31 cellular contexts compared by ENCODE assay signal in genomic region chr11:11308249-11308648, GRCh38.
"Had no signal": no experiment of that assay in that cellular context is flagged by ENCODE, and none has a peak within 500 bp of the region (broad histone marks: within the 10 kb centered on the region; RNA-seq: fewer than 3 reads in every experiment).

No MANE protein-coding gene starts in this region.

- H3K4me1 Mint-ChIP-seq: nephron; stimulated activated memory B cell treated with anti-CD40 and anti-IgM and Interleukin-4, amounts not matched to agents 10 μg/mL and 1 μg/mL and 100 μg/mL, for 72 hours had no signal

- H3K79me2 ChIP-seq: parathyroid adenoma had no signal

- H3K4me2 ChIP-seq: neural progenitor cell, smooth muscle cell had no signal

- H3K4me3 Mint-ChIP-seq: natural killer cell; nephron; neural progenitor cell; stimulated activated memory B cell treated with anti-CD40 and anti-IgM and Interleukin-4, amounts not matched to agents 10 μg/mL and 1 μg/mL and 100 μg/mL, for 72 hours; stimulated activated naive CD8-positive, alpha-beta T cell treated with anti-CD3 and anti-CD28 coated beads, Interleukin-15, amount 100 ng/mL, for 72 hours; type B pancreatic cell had no signal

- H3K9me3 ChIP-seq: ovary, psoas muscle, spleen, suprapubic skin, testis, tibial artery, transverse colon, upper lobe of right lung, uterus had no signal

- H3K36me3 ChIP-seq: neural progenitor cell, ovary, spleen, suprapubic skin, transverse colon, upper lobe of right lung, uterus had no signal

- H3K27me3 Mint-ChIP-seq: progenitor cell of endocrine pancreas; stimulated activated memory B cell treated with anti-CD40 and anti-IgM and Interleukin-4, amounts not matched to agents 10 μg/mL and 1 μg/mL and 100 μg/mL, for 72 hours; stimulated activated naive CD8-positive, alpha-beta T cell treated with anti-CD3 and anti-CD28 coated beads, Interleukin-15, amount 100 ng/mL, for 72 hours had no signal

- DNase-seq: natural killer cell; occipital lobe; ovary; posterior cingulate gyrus; psoas muscle; right cardiac atrium; spleen; stimulated activated CD4-positive, alpha-beta T cell treated with anti-CD3 and anti-CD28 coated beads, Interleukin-12 subunit alpha, Interleukin-12 subunit beta, amount 100 ng/mL, for 4 hours; stimulated activated CD4-positive, alpha-beta T cell treated with anti-CD3 and anti-CD28 coated beads, Interleukin-1b, Interleukin-23, amount 100 ng/mL, for 48 hours; stimulated activated CD4-positive, alpha-beta T cell treated with anti-CD3 and anti-CD28 coated beads, Interleukin-4, amount 100 ng/mL, for 1 hour; stimulated activated CD4-positive, alpha-beta T cell treated with anti-CD3 and anti-CD28 coated beads, Interleukin-4, amount 100 ng/mL, for 4 hours; stimulated activated CD8-positive, alpha-beta memory T cell treated with anti-CD3 and anti-CD28 coated beads, Interleukin-4, amount 100 ng/mL, for 48 hours; stimulated activated naive CD4-positive, alpha-beta T cell; stimulated activated naive CD8-positive, alpha-beta T cell treated with anti-CD3 and anti-CD28 coated beads, Interleukin-15, amount 100 ng/mL, for 72 hours; stimulated activated naive CD8-positive, alpha-beta T cell treated with anti-CD3 and anti-CD28 coated beads, Interleukin-15, Interleukin-2, amounts not matched to agents 100 U/mL and 50 U/mL, for 24 hours; substantia nigra; testis; tibial artery; transverse colon; upper lobe of right lung; uterus had no signal

- H3K36me3 Mint-ChIP-seq: natural killer cell; neural progenitor cell; stimulated activated memory B cell treated with anti-CD40 and anti-IgM and Interleukin-4, amounts not matched to agents 10 μg/mL and 1 μg/mL and 100 μg/mL, for 72 hours had no signal

- ATAC-seq: natural killer cell; psoas muscle; right cardiac atrium; sciatic nerve; stimulated activated memory B cell treated with anti-CD40 and anti-IgM and Interleukin-4, amounts not matched to agents 10 μg/mL and 1 μg/mL and 100 μg/mL, for 72 hours; stimulated activated naive CD8-positive, alpha-beta T cell treated with anti-CD3 and anti-CD28 coated beads, Interleukin-15, amount 100 ng/mL, for 72 hours; stimulated activated naive CD8-positive, alpha-beta T cell treated with anti-CD3 and anti-CD28 coated beads, Interleukin-15, Interleukin-2, amounts not matched to agents 100 U/mL and 50 U/mL, for 24 hours; upper lobe of right lung had no signal

- H2AFZ ChIP-seq: neural progenitor cell, parathyroid adenoma had no signal

- H3K4me1 ChIP-seq: neural progenitor cell, parathyroid adenoma, transverse colon, upper lobe of right lung, uterus had no signal

- H3K27ac ChIP-seq: neural progenitor cell, ovary, parathyroid adenoma, psoas muscle, skin epidermis, spleen, suprapubic skin, testis, tibial artery, transverse colon, upper lobe of right lung, uterus had no signal

- H3K27me3 ChIP-seq: neural progenitor cell, ovary, spleen, suprapubic skin, testis, tibial artery, transverse colon, upper lobe of right lung, uterus had no signal

- H3K4me3 ChIP-seq: neural progenitor cell, ovary, psoas muscle, skin epidermis, smooth muscle cell, spleen, suprapubic skin, testis, tibial artery, transverse colon, upper lobe of right lung, uterus had no signal

- H3K9ac ChIP-seq: neural progenitor cell, parathyroid adenoma had no signal

- H3K27ac Mint-ChIP-seq: natural killer cell; nephron; neural progenitor cell; progenitor cell of endocrine pancreas; stimulated activated memory B cell treated with anti-CD40 and anti-IgM and Interleukin-4, amounts not matched to agents 10 μg/mL and 1 μg/mL and 100 μg/mL, for 72 hours; type B pancreatic cell had no signal

- H3K9me3 Mint-ChIP-seq: nephron, neural progenitor cell, type B pancreatic cell had no signal
